19 cellular contexts compared by ENCODE assay signal in the genomic region with DNA sequence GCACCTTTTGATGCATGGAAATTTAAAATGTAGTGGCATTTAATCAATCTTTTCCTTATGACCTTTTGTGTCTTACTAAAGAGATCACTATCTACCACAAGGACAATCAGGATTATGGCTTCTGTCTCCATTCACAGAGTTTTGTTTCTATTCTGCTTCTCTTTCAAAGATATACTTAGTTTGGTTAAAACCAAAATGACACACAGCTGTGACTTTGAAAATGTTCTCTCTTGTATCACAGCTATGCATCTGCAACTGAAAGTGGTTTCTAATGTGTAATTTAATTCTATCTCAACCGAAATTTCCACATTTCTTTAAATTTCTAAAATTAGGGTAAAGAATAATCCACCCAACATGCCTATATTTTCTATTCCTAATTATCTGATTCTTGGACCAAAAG.
DNase-seq lines count a peak whose midpoint lies in the region; ATAC-seq and TF ChIP-seq lines count a peak whose summit lies in the region.
"Had no signal": no experiment of that assay in that cellular context is flagged by ENCODE, and none has a peak within 500 bp of the region (broad histone marks: within the 10 kb centered on the region; RNA-seq: fewer than 3 reads in every experiment).

No MANE protein-coding gene starts in this region.

- no peak overlapping the region for H3K27ac Mint-ChIP-seq in stimulated activated memory B cell treated with anti-CD40 and anti-IgM and Interleukin-4, amounts not matched to agents 10 μg/mL and 1 μg/mL and 100 μg/mL, for 72 hours
- H3K27ac Mint-ChIP-seq: CD4-positive, alpha-beta T cell had no signal

- H3K27me3 Mint-ChIP-seq in stimulated activated memory B cell treated with anti-CD40 and anti-IgM and Interleukin-4, amounts not matched to agents 10 μg/mL and 1 μg/mL and 100 μg/mL, for 72 hours, result no peaks in the 10 kb centered on the region
- H3K27me3 Mint-ChIP-seq: CD4-positive, alpha-beta T cell had no signal

- ATAC-seq in GM19463 (IDR thresholded peaks at IDR 0.05; ENCODE audit: unreplicated experiment) (peak; percentile 81), HG02623 (IDR thresholded peaks at IDR 0.05; ENCODE audit: unreplicated experiment) (peak; percentile 76), HG03378 (IDR thresholded peaks at IDR 0.05; ENCODE audit: unreplicated experiment) (peak; percentile 58)
- ATAC-seq in stimulated activated memory B cell treated with anti-CD40 and anti-IgM and Interleukin-4, amounts not matched to agents 10 μg/mL and 1 μg/mL and 100 μg/mL, for 72 hours, result no peak
- ATAC-seq: A549 had no signal

- H3K4me1 Mint-ChIP-seq in stimulated activated memory B cell treated with anti-CD40 and anti-IgM and Interleukin-4, amounts not matched to agents 10 μg/mL and 1 μg/mL and 100 μg/mL, for 72 hours, result no peaks in the 10 kb centered on the region
- H3K4me1 Mint-ChIP-seq: neural crest cell had no signal

- peaks cover 2% of the 10 kb centered on the region for H3K9me3 Mint-ChIP-seq in stimulated activated memory B cell treated with anti-CD40 and anti-IgM and Interleukin-4, amounts not matched to agents 10 μg/mL and 1 μg/mL and 100 μg/mL, for 72 hours
- H3K9me3 Mint-ChIP-seq: CD4-positive, alpha-beta T cell had no signal

- H3K36me3 Mint-ChIP-seq in stimulated activated memory B cell treated with anti-CD40 and anti-IgM and Interleukin-4, amounts not matched to agents 10 μg/mL and 1 μg/mL and 100 μg/mL, for 72 hours, result peaks cover 49% of the 10 kb centered on the region

- H3K4me3 ChIP-seq in GM12865 (ENCODE audit: low read depth, low read length), result no peak overlapping the region
- H3K4me3 ChIP-seq: A549, thoracic aorta had no signal

- DNase-seq in GM12865 (ENCODE audit: low read depth) (peak; percentile 47), NCI-H1105 (lab: John Stamatoyannopoulos, UW) (no peak), HK-2 (ENCODE audit: unreplicated experiment) (no peak), GM03348 (ENCODE audit: low spot score) (no peak)
- DNase-seq: activated naive CD4-positive, alpha-beta T cell treated with Interleukin-2 at 50 U/mL for 16 hours; CD4-positive, alpha-beta T cell; cortex of kidney; erythroblast; NCI-H774; retina; stimulated activated CD8-positive, alpha-beta memory T cell treated with anti-CD3 and anti-CD28 coated beads, Interleukin-4, amount 100 ng/mL, for 48 hours; SW 1271 had no signal

- TF ChIP-seq CTCF in GM12865 (IDR thresholded peaks at IDR 0.05; ENCODE audit: insufficient read depth, low read depth, low read length, missing control alignments), result no peak

- no peak overlapping the region for H3K4me3 Mint-ChIP-seq in stimulated activated memory B cell treated with anti-CD40 and anti-IgM and Interleukin-4, amounts not matched to agents 10 μg/mL and 1 μg/mL and 100 μg/mL, for 72 hours
- H3K4me3 Mint-ChIP-seq: CD4-positive, alpha-beta T cell; neural crest cell had no signal
